Comparison of ENCODE assay signal across 20 cellular contexts in the genomic region with DNA sequence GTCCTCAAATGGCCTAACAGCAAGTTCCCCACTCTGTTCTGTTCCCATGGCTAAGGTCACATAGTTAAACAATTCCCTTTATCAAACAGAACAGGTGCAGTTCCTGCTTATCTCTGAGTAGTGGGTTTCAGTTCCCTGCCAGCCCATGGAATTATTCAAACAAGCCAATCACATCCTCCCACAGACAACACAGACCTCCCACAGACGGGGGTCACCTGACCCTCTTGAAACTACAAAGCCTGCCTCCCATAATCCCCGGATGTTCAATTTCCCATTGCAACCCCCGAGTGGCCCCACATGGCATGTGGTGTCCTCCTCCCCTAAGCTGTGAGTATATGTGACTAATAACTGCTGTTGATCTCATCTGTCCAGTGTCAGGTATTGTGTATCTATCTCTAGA.
DNase-seq lines count a peak whose midpoint lies in the region; ATAC-seq and TF ChIP-seq lines count a peak whose summit lies in the region.
"Had no signal": no experiment of that assay in that cellular context is flagged by ENCODE, and none has a peak within 500 bp of the region (broad histone marks: within the 10 kb centered on the region; RNA-seq: fewer than 3 reads in every experiment).

No MANE protein-coding gene starts in this region.

- H3K9ac ChIP-seq in neural progenitor cell = no peak overlapping the region
- H3K9ac ChIP-seq: BLaER1, SK-N-SH had no signal

- no TSS peak for BruUV-seq in OCI-LY7 (replicated peaks; lab: Mats Ljungman, UMichigan)

- H3K27me3 ChIP-seq in body of pancreas (no peaks in the 10 kb centered on the region), neural progenitor cell (no peaks in the 10 kb centered on the region)
- H3K27me3 ChIP-seq: BLaER1 had no signal

- peak overlapping the region; percentile 27 for H3K27ac Mint-ChIP-seq in neural progenitor cell
- H3K27ac Mint-ChIP-seq: CD8-positive, alpha-beta T cell; HFFc6; T-helper 1 cell treated with Interleukin-12 subunit alpha and Interleukin-12 subunit beta and Interleukin-4 antibody, amounts not matched to agents 30 μg/mL and 1 μg/mL, for 36 hours had no signal

- H3K9me3 Mint-ChIP-seq in neural progenitor cell = peaks cover 6% of the 10 kb centered on the region

- H3K9me2 ChIP-seq in OCI-LY7 (ENCODE audit: insufficient read depth, low read length) = no peaks in the 10 kb centered on the region
- H3K9me2 ChIP-seq: SK-N-SH had no signal

- H3K9me3 ChIP-seq in OCI-LY7 (ENCODE audit: low read length) = 0 out of 2 replicates have a peak, but pooled peaks cover 6% of the 10 kb centered on the region
- H3K9me3 ChIP-seq in body of pancreas = no peaks in the 10 kb centered on the region
- peaks cover 5% of the 10 kb centered on the region for H3K9me3 ChIP-seq in neural progenitor cell (ENCODE audit: low read depth)
- H3K9me3 ChIP-seq: BLaER1, SK-N-SH had no signal

- H3K36me3 Mint-ChIP-seq in neural progenitor cell = no peaks in the 10 kb centered on the region
- H3K36me3 Mint-ChIP-seq: CD8-positive, alpha-beta T cell had no signal

- H3K4me1 Mint-ChIP-seq in neural progenitor cell = peaks cover 6% of the 10 kb centered on the region

- H3K4me3 ChIP-seq in OCI-LY7 (ENCODE audit: low read depth, low read length, poor library complexity, severe bottlenecking) = no peak overlapping the region
- no peak overlapping the region for H3K4me3 ChIP-seq in body of pancreas
- H3K4me3 ChIP-seq in neural progenitor cell = no peak overlapping the region
- H3K4me3 ChIP-seq: BLaER1, PC-9 had no signal

- intact Hi-C loops in OCI-LY7 (cut with micrococcal nuclease; ENCODE audit: unreplicated experiment) (no loop called here), body of pancreas (cut with DNase I) (no loop called here)

- TF ChIP-seq CTCF in OCI-LY7 (conservative IDR thresholded peaks at IDR 0.05; ENCODE audit: low read length) (no peak), body of pancreas (IDR thresholded peaks at IDR 0.05) (no peak), neural progenitor cell (IDR thresholded peaks at IDR 0.05) (no peak)

- H4K20me1 ChIP-seq in OCI-LY7 (ENCODE audit: insufficient read depth, low read length) (no peaks in the 10 kb centered on the region), neural progenitor cell (ENCODE audit: low read depth) (no peaks in the 10 kb centered on the region)
- H4K20me1 ChIP-seq: BLaER1 had no signal

- H3K79me2 ChIP-seq in OCI-LY7 (ENCODE audit: insufficient read depth, low read depth, low read length) (no peaks in the 10 kb centered on the region), neural progenitor cell (ENCODE audit: low read depth) (no peaks in the 10 kb centered on the region)

- no peaks in the 10 kb centered on the region for H3K27me3 Mint-ChIP-seq in neural progenitor cell (ENCODE audit: insufficient read depth, low read depth)

- H3K4me2 ChIP-seq in OCI-LY7 (ENCODE audit: low read length) (no peak overlapping the region), neural progenitor cell (no peak overlapping the region)
- H3K4me2 ChIP-seq: BLaER1, PC-9, SK-N-SH had no signal

- ATAC-seq in body of pancreas (peak; percentile 97), HG03354 (IDR thresholded peaks at IDR 0.05; ENCODE audit: poor library complexity, severe bottlenecking, unreplicated experiment) (no peak)
- ATAC-seq: CD8-positive, alpha-beta T cell; Right ventricle myocardium inferior had no signal

- DNase-seq in DMS 273 (lab: John Stamatoyannopoulos, UW; ENCODE audit: unreplicated experiment) = peak; percentile 49
- no peak for DNase-seq in DMS 273 treated with DMSO at 0.1 percent for 48 hours (lab: John Stamatoyannopoulos, UW)
- peak; percentile 2 for DNase-seq in OCI-LY7 (ENCODE audit: low spot score)
- DNase-seq in body of pancreas = peak; percentile 16 to 77 (median 74)
- DNase-seq in neural progenitor cell (ENCODE audit: low spot score) = no peak
- DNase-seq in GF-D8 (lab: John Stamatoyannopoulos, UW) = no peak
- no peak for DNase-seq in HPDE6-E6E7 (ENCODE audit: extremely low spot score)
- DNase-seq: CD8-positive, alpha-beta T cell; HFFc6; NCI-H1436; NCI-H2081; NCI-H2227 treated with DMSO at 0.1 percent for 48 hours; NCI-H526; PC-9; SK-N-SH had no signal

- peak in 1 of 3 donors; percentile 58 for TF ChIP-seq POLR2A in body of pancreas (IDR thresholded peaks at IDR 0.05)

- H3K4me3 Mint-ChIP-seq in neural progenitor cell = no peak overlapping the region
- H3K4me3 Mint-ChIP-seq: CD8-positive, alpha-beta T cell; HFFc6; T-helper 1 cell treated with Interleukin-12 subunit alpha and Interleukin-12 subunit beta and Interleukin-4 antibody, amounts not matched to agents 30 μg/mL and 1 μg/mL, for 36 hours had no signal

- H3F3A ChIP-seq in neural progenitor cell (ENCODE audit: low read depth) = no peaks in the 10 kb centered on the region

- H3K4me1 ChIP-seq in OCI-LY7 (ENCODE audit: insufficient read depth, low read length, poor library complexity, severe bottlenecking) (no peaks in the 10 kb centered on the region), body of pancreas (peaks cover 14% of the 10 kb centered on the region), neural progenitor cell (no peaks in the 10 kb centered on the region)
- H3K4me1 ChIP-seq: BLaER1 had no signal

- H3K36me3 ChIP-seq in OCI-LY7 (ENCODE audit: insufficient read depth, low read length) (no peaks in the 10 kb centered on the region), body of pancreas (replicated peaks in 1 of 2; ENCODE audit: insufficient read depth in 1 of 2, low read depth in 2 of 2) (no peaks in the 10 kb centered on the region), neural progenitor cell (no peaks in the 10 kb centered on the region)
- H3K36me3 ChIP-seq: BLaER1 had no signal

- POLR2A ChIA-PET in OCI-LY7 (lab: Charles Lee) = no interaction called here

- H2AFZ ChIP-seq in OCI-LY7 (ENCODE audit: low read length) = no peak overlapping the region
- H2AFZ ChIP-seq in neural progenitor cell (replicated peaks) = peak overlapping the region; percentile 12
- H2AFZ ChIP-seq: PC-9 had no signal

- H3K27ac ChIP-seq in OCI-LY7 (ENCODE audit: low read depth, low read length, poor library complexity, severe bottlenecking) (no peak overlapping the region), body of pancreas (peak overlapping the region in 2 of 4 donors; percentile 4 to 18), neural progenitor cell (no peak overlapping the region)
- H3K27ac ChIP-seq: 22Rv1, BLaER1, PC-9 had no signal

- CTCF ChIA-PET in OCI-LY7 (lab: Charles Lee; ENCODE audit: unreplicated experiment) = no interaction called here

- WGBS in body of pancreas, 2 donors = 24 to 28% methylated on average over 3 of the region's 3 CpGs

Comparison
In these comparisons a context has a peak if more than half of its experiments do, and no peak if none do; other contexts are left out.
1. DNase-seq: peak in DMS 273 (single experiment), OCI-LY7 (single experiment) and body of pancreas (4 of 4); none in DMS 273 treated with DMSO at 0.1 percent for 48 hours (single experiment), neural progenitor cell (single experiment), GF-D8 (single experiment) and HPDE6-E6E7 (single experiment).